1 cellular context compared by ENCODE assay signal in genomic region chr12:4587108-4587507, GRCh38.
TF ChIP-seq lines count a peak whose summit lies in the region.

No MANE protein-coding gene starts in this region.

TF ChIP-seq in HepG2, 621 proteins besides CTCF, POLR2A, EP300 and RAD21:
- TF ChIP-seq ZNF18 (CRISPR knock-in tag; IDR thresholded peaks at IDR 0.05; ENCODE audit: insufficient replicate concordance) (no peak), GLI4 (CRISPR knock-in tag; IDR thresholded peaks at IDR 0.05; ENCODE audit: borderline replicate concordance) (no peak), HNF4G (IDR thresholded peaks at IDR 0.05; ENCODE audit: borderline replicate concordance, low read depth, low read length) (no peak), HNF4G (CRISPR knock-in tag; IDR thresholded peaks at IDR 0.05; ENCODE audit: borderline replicate concordance, low read depth) (no peak), ZNF713 (CRISPR knock-in tag; IDR thresholded peaks at IDR 0.05) (no peak), CEBPB (IDR thresholded peaks at IDR 0.05; ENCODE audit: borderline replicate concordance, low read depth, low read length) (no peak), ZNF468 (CRISPR knock-in tag; IDR thresholded peaks at IDR 0.05) (no peak), RAD51 (IDR thresholded peaks at IDR 0.05; ENCODE audit: borderline replicate concordance) (no peak), PAX8 (CRISPR knock-in tag; IDR thresholded peaks at IDR 0.05; ENCODE audit: borderline replicate concordance) (no peak), ELK4 (CRISPR knock-in tag; IDR thresholded peaks at IDR 0.05; ENCODE audit: borderline replicate concordance) (no peak), CBFB (CRISPR knock-in tag; IDR thresholded peaks at IDR 0.05) (no peak), ZNF781 (CRISPR knock-in tag; IDR thresholded peaks at IDR 0.05; ENCODE audit: borderline replicate concordance, not compliant biosample characterization) (no peak), ZNF605 (CRISPR knock-in tag; IDR thresholded peaks at IDR 0.05) (no peak), TRIM24 (CRISPR knock-in tag; IDR thresholded peaks at IDR 0.05) (no peak), RNF219 (CRISPR knock-in tag; IDR thresholded peaks at IDR 0.05) (no peak), TERF1 (CRISPR knock-in tag; IDR thresholded peaks at IDR 0.05) (no peak), ZNF275 (CRISPR knock-in tag; IDR thresholded peaks at IDR 0.05; ENCODE audit: borderline replicate concordance) (no peak), ZNF296 (CRISPR knock-in tag; conservative IDR thresholded peaks at IDR 0.05) (no peak), ARID3A (IDR thresholded peaks at IDR 0.05; ENCODE audit: low read depth, low read length) (no peak), ZNF333 (CRISPR knock-in tag; IDR thresholded peaks at IDR 0.05; ENCODE audit: borderline replicate concordance) (no peak), ZFP1 (CRISPR knock-in tag; IDR thresholded peaks at IDR 0.05) (no peak)
TF ChIP-seq in HepG2: peak in this region for 0.
